ENCODE assay signal across 32 cellular contexts in genomic region chr6:70889270-70889669, GRCh38.
"Had no signal": no experiment of that assay in that cellular context is flagged by ENCODE, and none has a peak within 500 bp of the region (broad histone marks: within the 10 kb centered on the region; RNA-seq: fewer than 3 reads in every experiment).

No MANE protein-coding gene starts in this region.

- H3K9me3 Mint-ChIP-seq: naive B cell; natural killer cell; nephron progenitor cell; stimulated activated memory B cell treated with anti-CD40 and anti-IgM and Interleukin-4, amounts not matched to agents 10 μg/mL and 1 μg/mL and 100 μg/mL, for 72 hours had no signal

- H3K4me3 Mint-ChIP-seq: natural killer cell; nephron progenitor cell; stimulated activated memory B cell treated with anti-CD40 and anti-IgM and Interleukin-4, amounts not matched to agents 10 μg/mL and 1 μg/mL and 100 μg/mL, for 72 hours had no signal

- H3K27me3 ChIP-seq: pancreas, sigmoid colon, suprapubic skin, tibial artery, upper lobe of right lung had no signal

- H3K4me3 ChIP-seq: lower lobe of right lung, pancreas, prostate gland, sigmoid colon, smooth muscle cell, suprapubic skin, thoracic aorta, tibial artery, upper lobe of right lung had no signal

- H3K9me3 ChIP-seq: lower lobe of right lung, pancreas, prostate gland, sigmoid colon, suprapubic skin, thoracic aorta, tibial artery, upper lobe of right lung had no signal

- H3K27ac Mint-ChIP-seq: natural killer cell; stimulated activated memory B cell treated with anti-CD40 and anti-IgM and Interleukin-4, amounts not matched to agents 10 μg/mL and 1 μg/mL and 100 μg/mL, for 72 hours had no signal

- H3K4me1 ChIP-seq: lower lobe of right lung, pancreas, prostate gland, sigmoid colon, suprapubic skin, tibial artery, upper lobe of right lung had no signal

- H3K4me1 Mint-ChIP-seq: natural killer cell had no signal

- DNase-seq: hippocampal formation; kidney glomerular epithelial cell; left cardiac atrium; left ventricle myocardium superior; lower lobe of right lung; mammary epithelial cell; mesenchymal stem cell; naive B cell; natural killer cell; nephron progenitor cell; nucleus accumbens; pancreas; posterior cingulate gyrus; retina; right cardiac atrium; sigmoid colon; stimulated activated CD4-positive, alpha-beta T cell treated with anti-CD3 and anti-CD28 coated beads, Interleukin-1b, Interleukin-23, amount 100 ng/mL, for 48 hours; stimulated activated CD4-positive, alpha-beta T cell treated with anti-CD3 and anti-CD28 coated beads, Interleukin-2, amount 100 ng/mL, for 48 hours; stimulated activated CD4-positive, alpha-beta T cell treated with anti-CD3 and anti-CD28 coated beads, Interleukin-4, amount 100 ng/mL, for 4 hours; stimulated activated CD8-positive, alpha-beta memory T cell treated with anti-CD3 and anti-CD28 coated beads, Interleukin-4, amount 100 ng/mL, for 48 hours; stimulated activated naive CD4-positive, alpha-beta T cell treated with Interleukin-2 at 50 U/mL for 16 hours; tibial artery; trophoblast cell; upper lobe of right lung had no signal

- H3K36me3 Mint-ChIP-seq: naive B cell; natural killer cell; stimulated activated memory B cell treated with anti-CD40 and anti-IgM and Interleukin-4, amounts not matched to agents 10 μg/mL and 1 μg/mL and 100 μg/mL, for 72 hours had no signal

- H3K27ac ChIP-seq: lower lobe of right lung, pancreas, prostate gland, sigmoid colon, suprapubic skin, thoracic aorta, tibial artery, upper lobe of right lung had no signal

- H3K4me2 ChIP-seq: smooth muscle cell had no signal

- FAIRE-seq: keratinocyte, pancreas, urothelium cell line had no signal

- ATAC-seq: left cardiac atrium; left lobe of liver; left ventricle myocardium superior; lower lobe of right lung; natural killer cell; pancreas; right cardiac atrium; stimulated activated memory B cell treated with anti-CD40 and anti-IgM and Interleukin-4, amounts not matched to agents 10 μg/mL and 1 μg/mL and 100 μg/mL, for 72 hours; upper lobe of right lung had no signal

- H3K36me3 ChIP-seq: lower lobe of right lung, pancreas, prostate gland, sigmoid colon, suprapubic skin, thoracic aorta, tibial artery, upper lobe of right lung had no signal
